In the genomic region with DNA sequence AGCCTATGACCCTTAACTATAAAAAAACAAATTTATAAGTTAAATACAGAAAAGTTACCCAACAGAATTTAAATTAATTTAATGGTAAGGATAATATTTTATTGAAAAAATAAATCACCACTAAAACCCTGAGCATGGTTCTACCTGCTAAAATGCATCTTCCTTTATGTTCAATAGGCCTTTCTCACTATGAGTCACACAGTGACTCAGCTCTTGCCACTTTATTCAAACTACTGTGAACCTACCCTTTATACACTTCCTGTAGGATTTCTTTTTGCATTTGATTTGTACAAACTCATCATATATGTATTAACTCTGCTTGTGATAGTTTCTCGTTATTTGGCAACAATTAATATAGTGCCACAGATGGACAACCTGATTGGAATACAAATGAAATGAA, we compare ENCODE assay signal across 9 cellular contexts. TPM values are rescaled to one million over a fixed set of nuclear protein-coding genes. Genes with fewer than 3 reads are reported as not detected.
DNase-seq lines count a peak whose midpoint lies in the region; ATAC-seq and TF ChIP-seq lines count a peak whose summit lies in the region.
"Had no signal": no experiment of that assay in that cellular context is flagged by ENCODE, and none has a peak within 500 bp of the region (broad histone marks: within the 10 kb centered on the region; RNA-seq: fewer than 3 reads in every experiment).

No MANE protein-coding gene starts in this region.

- ATAC-seq in GM18519 (IDR thresholded peaks at IDR 0.05; ENCODE audit: low FRiP score, unreplicated experiment) (peak; percentile 99), left lobe of liver (no peak)
- ATAC-seq: Panc1 had no signal

- DNase-seq in HCEC 1CT (peak; percentile 78), M059J (ENCODE audit: low read depth) (peak; percentile 77), fibroblast of the aortic adventitia (ENCODE audit: low read depth) (peak; percentile 59), left lobe of liver (ENCODE audit: low spot score) (no peak), T-helper 9 cell (no peak), retina (no peak)
- DNase-seq in activated CD4-positive, alpha-beta T cell treated with anti-CD3 and anti-CD28 coated beads, Interleukin-2, amount 50 U/mL, for 4 hours: no peak

- TF ChIP-seq CTCF in fibroblast of the aortic adventitia (IDR thresholded peaks at IDR 0.05; ENCODE audit: insufficient read depth, low read length): no peak

- no peak overlapping the region for H3K4me3 ChIP-seq in fibroblast of the aortic adventitia (ENCODE audit: low read depth, low read length)

RNA-seq across cellular contexts. Expression of a gene that starts 55.0 kb away (rescaled TPM):
- 12.5 and 15.6 TPM in 2 replicates for total RNA-seq in M059J (2014; rRNA removed; shearing (Covaris generic))
- 18.4 and 25.3 TPM in 2 replicates for total RNA-seq in fibroblast of the aortic adventitia (ENCODE audit: low replicate concordance)
- 75.0 TPM for total RNA-seq in left lobe of liver

RNA-seq across cellular contexts. Expression of a gene that starts 58.7 kb away (rescaled TPM):
- 0.44 and 0.62 TPM in 2 replicates for total RNA-seq in M059J (2014; rRNA removed; shearing (Covaris generic))
- total RNA-seq in fibroblast of the aortic adventitia (ENCODE audit: low replicate concordance) (0.45 TPM in 1 of 2 replicates, not detected in the other), left lobe of liver (2.2 TPM)

Comparison
In these comparisons a context has a peak if more than half of its experiments do, and no peak if none do; other contexts are left out.
1. DNase-seq: peak in HCEC 1CT (single experiment), M059J (single experiment) and fibroblast of the aortic adventitia (single experiment); none in left lobe of liver (single experiment), activated CD4-positive, alpha-beta T cell treated with anti-CD3 and anti-CD28 coated beads, Interleukin-2, amount 50 U/mL, for 4 hours (0 of 2), T-helper 9 cell (single experiment) and retina (single experiment).